ENCODE assay signal across 8 cellular contexts in the genomic region with DNA sequence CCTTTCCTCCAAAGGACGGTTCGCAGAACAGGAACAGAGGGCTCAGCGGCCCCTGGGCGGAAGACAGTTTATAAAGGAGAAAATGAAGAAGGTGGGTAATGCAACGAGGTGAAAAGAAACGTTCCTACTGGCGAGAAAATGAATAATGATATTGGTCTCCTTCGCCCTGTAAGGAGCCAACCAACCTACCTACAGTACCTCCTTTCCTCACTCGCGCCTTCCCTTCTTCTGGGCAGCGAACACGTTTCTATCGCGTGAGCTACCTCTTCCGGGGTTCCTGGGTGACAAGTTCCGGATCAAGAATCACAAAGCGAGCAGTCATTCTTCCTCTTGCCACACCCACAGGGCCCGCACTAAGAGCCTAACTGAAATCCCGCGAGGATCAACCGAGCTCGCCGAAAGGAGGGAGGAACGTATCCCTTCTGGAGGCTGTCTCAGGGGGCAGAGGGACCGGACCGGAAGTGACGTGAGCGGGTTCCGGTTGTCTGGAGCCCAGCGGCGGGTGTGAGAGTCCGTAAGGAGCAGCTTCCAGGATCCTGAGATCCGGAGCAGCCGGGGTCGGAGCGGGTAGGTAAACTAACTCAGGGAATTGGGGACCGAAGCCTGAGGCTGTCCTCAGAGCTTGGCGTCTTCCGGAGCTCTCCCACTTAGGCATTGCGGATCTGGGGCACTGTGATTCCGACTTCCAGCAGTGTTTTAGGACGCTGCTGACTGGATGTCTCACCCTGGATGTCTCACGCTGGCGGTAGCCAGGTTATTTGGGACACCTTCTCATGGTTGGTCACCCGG. TPM values are rescaled to one million over a fixed set of nuclear protein-coding genes. Genes with fewer than 3 reads are reported as not detected.
A peak's percentile ranks its signal among the peaks of the same experiment; 100 is the strongest.
DNase-seq lines count a peak whose midpoint lies in the region; ATAC-seq, FAIRE-seq and TF ChIP-seq lines count a peak whose summit lies in the region.

Gene PTRH2, minus strand, starts transcription at position 249 of the 789 bp plus-strand sequence. CDS start 9,452 bp downstream, outside the sequence.
Gene VMP1, plus strand, starts transcription at position 473 of the 789 bp plus-strand sequence. CDS start 23,793 bp downstream, outside the sequence.

- peaks cover 59% of the 10 kb centered on the region for H3K4me1 ChIP-seq in Loucy (ENCODE audit: insufficient read depth, low read length, poor library complexity, severe bottlenecking)

- H4K20me1 ChIP-seq in Loucy (ENCODE audit: insufficient read depth, low read length, poor library complexity, severe bottlenecking), result peaks cover 61% of the 10 kb centered on the region

- H3K9me3 Mint-ChIP-seq in natural killer cell treated with Interleukin-12 subunit alpha and Interleukin-12 subunit beta and Interleukin-15 and Interleukin-18, amount 100 ng/mL, for 72 hours, result no peaks in the 10 kb centered on the region

- no peaks in the 10 kb centered on the region for H3K9me3 ChIP-seq in Loucy (ENCODE audit: insufficient read depth, low read depth, low read length)

- peak; percentile 100 for DNase-seq in EL
- DNase-seq in H54 (ENCODE audit: insufficient read length, low spot score), result peak; percentile 87
- DNase-seq in activated T-helper 9 cell treated with anti-CD3 and anti-CD28 coated beads, Interleukin-2, amount 50 U/mL, for 16 hours (ENCODE audit: low read depth), result peak; percentile 90
- DNase-seq in fibroblast of peridontal ligament (ENCODE audit: extremely low read depth), result peak; percentile 100
- DNase-seq in natural killer cell treated with Interleukin-12 subunit alpha and Interleukin-12 subunit beta and Interleukin-15 and Interleukin-18, amount 100 ng/mL, for 72 hours (ENCODE audit: low spot score), result peak; percentile 96
- peak; percentile 94 for DNase-seq in stimulated activated naive CD8-positive, alpha-beta T cell treated with anti-CD3 and anti-CD28 coated beads, Interleukin-15, Interleukin-2, amounts not matched to agents 100 U/mL and 50 U/mL, for 24 hours

- peak within 1 kb of the TSS; percentile 85 for H3K9ac ChIP-seq in Loucy (ENCODE audit: low read depth, low read length, poor library complexity, severe bottlenecking)

- FAIRE-seq in H54 (lab: Jason Lieb, UNC), result peak; percentile 86

- no peaks in the 10 kb centered on the region for H3K27me3 Mint-ChIP-seq in natural killer cell treated with Interleukin-12 subunit alpha and Interleukin-12 subunit beta and Interleukin-15 and Interleukin-18, amount 100 ng/mL, for 72 hours

- H3K27ac Mint-ChIP-seq in natural killer cell treated with Interleukin-12 subunit alpha and Interleukin-12 subunit beta and Interleukin-15 and Interleukin-18, amount 100 ng/mL, for 72 hours, result peak within 1 kb of the TSS; percentile 97 to 98

- ATAC-seq in natural killer cell treated with Interleukin-12 subunit alpha and Interleukin-12 subunit beta and Interleukin-15 and Interleukin-18, amount 100 ng/mL, for 72 hours, result peak; percentile 99 to 100
- peak; percentile 100 for ATAC-seq in stimulated activated naive CD8-positive, alpha-beta T cell treated with anti-CD3 and anti-CD28 coated beads, Interleukin-15, Interleukin-2, amounts not matched to agents 100 U/mL and 50 U/mL, for 24 hours

- H3K4me2 ChIP-seq in Loucy (ENCODE audit: low read depth, low read length, poor library complexity, severe bottlenecking), result peak within 1 kb of the TSS; percentile 99

- no peaks in the 10 kb centered on the region for H3K9me2 ChIP-seq in Loucy (replicated peaks; ENCODE audit: low read depth, low read length)

- H3K79me2 ChIP-seq in Loucy (ENCODE audit: insufficient read depth, low read length), result peaks cover 97% of the 10 kb centered on the region

- peak within 1 kb of the TSS; percentile 91 for H3K4me3 ChIP-seq in Loucy (ENCODE audit: low read length, poor library complexity, severe bottlenecking)

- peaks cover 16% of the 10 kb centered on the region for H3K36me3 Mint-ChIP-seq in natural killer cell treated with Interleukin-12 subunit alpha and Interleukin-12 subunit beta and Interleukin-15 and Interleukin-18, amount 100 ng/mL, for 72 hours

- peaks cover 3% of the 10 kb centered on the region for H3K27me3 ChIP-seq in Loucy (ENCODE audit: insufficient read depth, low read length, poor library complexity, severe bottlenecking)

- no peaks in the 10 kb centered on the region for H3F3A ChIP-seq in Loucy (ENCODE audit: low read depth)

- peaks cover 40 to 46% of the 10 kb centered on the region in 2 donors for H3K4me1 Mint-ChIP-seq in natural killer cell treated with Interleukin-12 subunit alpha and Interleukin-12 subunit beta and Interleukin-15 and Interleukin-18, amount 100 ng/mL, for 72 hours (ENCODE audit: low read depth in 2 of 2)

- H3K4me3 Mint-ChIP-seq in natural killer cell treated with Interleukin-12 subunit alpha and Interleukin-12 subunit beta and Interleukin-15 and Interleukin-18, amount 100 ng/mL, for 72 hours, result peak within 1 kb of the TSS; percentile 95

- peak within 1 kb of the TSS; percentile 73 for H2AFZ ChIP-seq in Loucy (ENCODE audit: low read length)

- TF ChIP-seq CTCF in Loucy (conservative IDR thresholded peaks at IDR 0.05; ENCODE audit: low read length), result no peak

- TF ChIP-seq POLR2A in H54 (IDR thresholded peaks at IDR 0.05; ENCODE audit: low read depth, low read length) (peak; percentile 76), Raji (IDR thresholded peaks at IDR 0.05; ENCODE audit: insufficient read depth, low read depth, low read length) (peak; percentile 96)

- H3K36me3 ChIP-seq in Loucy (ENCODE audit: insufficient read depth, low read length), result no peaks in the 10 kb centered on the region

RNA-seq across cellular contexts. Expression of gene PTRH2, which starts in this region (rescaled TPM):
- 10 to 100 TPM; 25.8 to 48.8 TPM for total RNA-seq in natural killer cell treated with Interleukin-12 subunit alpha and Interleukin-12 subunit beta and Interleukin-15 and Interleukin-18, amount 100 ng/mL, for 72 hours

RNA-seq across cellular contexts. Expression of gene VMP1, which starts in this region (rescaled TPM):
- total RNA-seq in natural killer cell treated with Interleukin-12 subunit alpha and Interleukin-12 subunit beta and Interleukin-15 and Interleukin-18, amount 100 ng/mL, for 72 hours, result 100 to 1,000 TPM; 225 to 292 TPM

Comparison
In these comparisons a context has a peak if more than half of its experiments do, and no peak if none do; other contexts are left out.
1. Peak in every context shown above with its lines: DNase-seq, ATAC-seq and H3K4me3 ChIP-seq.